ENCODE assay signal across 8 cellular contexts in genomic region chr17:81684442-81684911, GRCh38. TPM values are rescaled to one million over a fixed set of nuclear protein-coding genes. Genes with fewer than 3 reads are reported as not detected.
DNase-seq lines count a peak whose midpoint lies in the region; FAIRE-seq and TF ChIP-seq lines count a peak whose summit lies in the region.

No MANE protein-coding gene starts in this region.

- POLR2A ChIA-PET in HEK293T (lab: Yijun Ruan, JAX), result interaction anchor here (0.9 to 6.2 kb wide), 10 partner anchors 10 to 242 kb away, joined by 3 to 120 read pairs (median 8); partner anchors contain the start of genes CCDC137, MRPL12, OXLD1 and PDE6G

- TF ChIP-seq CTCF in AG09319 (IDR thresholded peaks at IDR 0.05; ENCODE audit: low read depth, low read length) (no peak), adrenal gland (IDR thresholded peaks at IDR 0.05) (no peak), kidney (IDR thresholded peaks at IDR 0.05; ENCODE audit: borderline replicate concordance, extremely low read depth, insufficient read depth) (no peak)

- H3K9me3 ChIP-seq in adrenal gland (replicated peaks in 1 of 3), result no peaks in the 10 kb centered on the region
- no peaks in the 10 kb centered on the region for H3K9me3 ChIP-seq in kidney (ENCODE audit: control insufficient read depth in 1 of 2, low read length in 2 of 2)
- H3K9me3 ChIP-seq in thymus (ENCODE audit: control insufficient read depth), result no peaks in the 10 kb centered on the region

- WGBS in adrenal gland, 4 donors, result 0 to 5% (median 2%) methylated on average over 8 to 16 of the region's 16 CpGs
- 9% methylated on average over 16 of the region's 16 CpGs for WGBS in thymus

- H3K27ac ChIP-seq in adrenal gland (peak overlapping the region; percentile 72 to 95 (median 88)), kidney (ENCODE audit: low read depth in 2 of 2, low read length in 2 of 2) (peak overlapping the region in 1 of 2 donors; percentile 17), thymus (ENCODE audit: low read depth) (peak overlapping the region; percentile 58)

- H3K4me1 ChIP-seq in adrenal gland (replicated peaks in 1 of 2), result peaks cover 18 to 29% of the 10 kb centered on the region in 2 donors
- peaks cover 11 to 23% of the 10 kb centered on the region in 2 donors for H3K4me1 ChIP-seq in kidney (ENCODE audit: control insufficient read depth in 1 of 2, insufficient read depth in 1 of 2, low read depth in 1 of 2, low read length in 2 of 2)
- H3K4me1 ChIP-seq in thymus (ENCODE audit: control insufficient read depth, insufficient read depth, low read length), result peaks cover 16% of the 10 kb centered on the region

- H3K36me3 ChIP-seq in adrenal gland (replicated peaks in 1 of 2), result peaks cover 0 to 40% of the 10 kb centered on the region in 2 donors
- peaks cover 16 to 27% of the 10 kb centered on the region in 2 donors for H3K36me3 ChIP-seq in kidney (ENCODE audit: control insufficient read depth in 1 of 2, insufficient read depth in 2 of 2, low read length in 2 of 2)
- H3K36me3 ChIP-seq in thymus (ENCODE audit: control insufficient read depth, insufficient read depth), result peaks cover 43% of the 10 kb centered on the region

- FAIRE-seq in kidney (lab: Jason Lieb, UNC), result no peak

- H3K9ac ChIP-seq in kidney (ENCODE audit: low read length in 2 of 2), result peak overlapping the region; percentile 41 to 85

- TF ChIP-seq POLR2A in adrenal gland (IDR thresholded peaks at IDR 0.05), result no peak

- intact Hi-C loops in adrenal gland (cut with DNase I), result no loop called here
- intact Hi-C loops in kidney (cut with DNase I), result no loop called here

- CTCF ChIA-PET in HEK293T (lab: Yijun Ruan, JAX), result interaction anchor here (0.6 to 1.4 kb wide), 3 partner anchors 18 to 25 kb away, joined by 3 to 4 read pairs (median 3); partner anchors contain the start of gene MRPL12

- peak; percentile 34 for DNase-seq in AG09319 (ENCODE audit: extremely low read depth, low read depth)
- no peak for DNase-seq in HEK293T (ENCODE audit: extremely low spot score)
- DNase-seq in adrenal gland, result peak in 4 of 7 donors; percentile 72 to 81 (median 78)
- no peak for DNase-seq in kidney
- DNase-seq in occipital lobe (lab: John Stamatoyannopoulos, UW), result no peak
- DNase-seq in NCI-H1930 (lab: John Stamatoyannopoulos, UW), result no peak
- DNase-seq in hypothalamus (lab: John Stamatoyannopoulos, UW), result no peak

- peak overlapping the region; percentile 62 to 94 (median 76) for H3K4me3 ChIP-seq in adrenal gland
- peak overlapping the region; percentile 88 to 95 for H3K4me3 ChIP-seq in kidney (ENCODE audit: low read length in 2 of 2)
- H3K4me3 ChIP-seq in thymus (ENCODE audit: low read length), result peak overlapping the region; percentile 93

- H3K27me3 ChIP-seq in adrenal gland, result no peaks in the 10 kb centered on the region
- H3K27me3 ChIP-seq in thymus (ENCODE audit: control insufficient read depth, insufficient read depth), result no peaks in the 10 kb centered on the region

TF ChIP-seq in HEK293T, 16 proteins besides CTCF, POLR2A, EP300 and RAD21:
- TF ChIP-seq CTBP1 (IDR thresholded peaks at IDR 0.05; ENCODE audit: borderline replicate concordance), result no peak
- TF ChIP-seq ELF4 (IDR thresholded peaks at IDR 0.05), result no peak
- TF ChIP-seq ARNT (IDR thresholded peaks at IDR 0.05), result no peak
- TF ChIP-seq L3MBTL2 (conservative IDR thresholded peaks at IDR 0.05), result peak; percentile 99
- TF ChIP-seq FOXK2 (IDR thresholded peaks at IDR 0.05), result no peak
- TF ChIP-seq SP1 (IDR thresholded peaks at IDR 0.05), result no peak
- TF ChIP-seq FOXM1 (IDR thresholded peaks at IDR 0.05; ENCODE audit: borderline replicate concordance), result no peak
- no peak for TF ChIP-seq SUZ12 (IDR thresholded peaks at IDR 0.05)
- TF ChIP-seq BHLHE40 (IDR thresholded peaks at IDR 0.05; ENCODE audit: borderline replicate concordance), result no peak

RNA-seq across cellular contexts. Expression of gene HGS, which starts 0.7 kb away (rescaled TPM):
- total RNA-seq in adrenal gland (100 to 1,000 TPM in 3 of 8 donors, 10 to 100 TPM in 5; 84.5 to 167 (median 95.7) TPM), kidney (95.3 TPM), occipital lobe (37.6 TPM)
- polyA plus RNA-seq in adrenal gland (100 to 1,000 TPM; 130 to 384 (median 300) TPM), kidney (ENCODE audit: insufficient read depth, low read depth, low replicate concordance) (85.5 TPM), thymus (157 TPM)

RNA-seq across cellular contexts. Expression of gene ARL16, which starts 0.9 kb away (rescaled TPM):
- total RNA-seq in adrenal gland (10 to 100 TPM; 22.2 to 40.3 (median 29.7) TPM), kidney (34.7 TPM), occipital lobe (34.0 TPM)
- polyA plus RNA-seq in adrenal gland (100 to 1,000 TPM in 1 of 3 donors, 10 to 100 TPM in 2; 18.5 to 105 (median 79.8) TPM), kidney (ENCODE audit: insufficient read depth, low read depth, low replicate concordance) (76.1 TPM), thymus (129 TPM)

RNA-seq across cellular contexts. Expression of gene CCDC137, which starts 17.9 kb away (rescaled TPM):
- total RNA-seq in adrenal gland (10 to 100 TPM in 7 of 8 donors, 1 to 10 TPM in 1; 7.5 to 23.5 (median 15.9) TPM), kidney (18.8 TPM), occipital lobe (3.9 TPM)
- polyA plus RNA-seq in adrenal gland (10 to 100 TPM; 12.6 to 46.0 (median 15.0) TPM), kidney (ENCODE audit: insufficient read depth, low read depth, low replicate concordance) (14.7 TPM), thymus (42.5 TPM)

RNA-seq across cellular contexts. Expression of gene OXLD1, which starts 18.1 kb away (rescaled TPM):
- total RNA-seq in adrenal gland (10 to 100 TPM; 30.9 to 67.0 (median 51.5) TPM), kidney (28.2 TPM), occipital lobe (5.5 TPM)
- polyA plus RNA-seq in adrenal gland (100 to 1,000 TPM in 2 of 3 donors, 1 to 10 TPM in 1; 3.7 to 166 (median 120) TPM), kidney (ENCODE audit: insufficient read depth, low read depth, low replicate concordance) (51.9 TPM), thymus (83.0 TPM)

RNA-seq across cellular contexts. Expression of gene MRPL12, which starts 18.7 kb away (rescaled TPM):
- total RNA-seq in adrenal gland (10 to 100 TPM; 55.8 to 98.8 (median 85.6) TPM), kidney (52.4 TPM), occipital lobe (4.7 TPM)
- polyA plus RNA-seq in adrenal gland (100 to 1,000 TPM in 2 of 3 donors, 10 to 100 TPM in 1; 60.7 to 159 (median 141) TPM), kidney (ENCODE audit: insufficient read depth, low read depth, low replicate concordance) (251 TPM), thymus (59.7 TPM)

Comparison
In these comparisons a context has a peak if more than half of its experiments do, and no peak if none do; other contexts are left out.
1. DNase-seq: peak in AG09319 (single experiment) and adrenal gland (4 of 7); none in HEK293T (single experiment), kidney (single experiment), occipital lobe (single experiment), NCI-H1930 (0 of 2) and hypothalamus (0 of 51).
2. Peak in every context shown above with its lines, with median percentiles within 50 percentile points of each other: H3K4me3 ChIP-seq.